1 cellular context compared by ENCODE assay signal in the genomic region with DNA sequence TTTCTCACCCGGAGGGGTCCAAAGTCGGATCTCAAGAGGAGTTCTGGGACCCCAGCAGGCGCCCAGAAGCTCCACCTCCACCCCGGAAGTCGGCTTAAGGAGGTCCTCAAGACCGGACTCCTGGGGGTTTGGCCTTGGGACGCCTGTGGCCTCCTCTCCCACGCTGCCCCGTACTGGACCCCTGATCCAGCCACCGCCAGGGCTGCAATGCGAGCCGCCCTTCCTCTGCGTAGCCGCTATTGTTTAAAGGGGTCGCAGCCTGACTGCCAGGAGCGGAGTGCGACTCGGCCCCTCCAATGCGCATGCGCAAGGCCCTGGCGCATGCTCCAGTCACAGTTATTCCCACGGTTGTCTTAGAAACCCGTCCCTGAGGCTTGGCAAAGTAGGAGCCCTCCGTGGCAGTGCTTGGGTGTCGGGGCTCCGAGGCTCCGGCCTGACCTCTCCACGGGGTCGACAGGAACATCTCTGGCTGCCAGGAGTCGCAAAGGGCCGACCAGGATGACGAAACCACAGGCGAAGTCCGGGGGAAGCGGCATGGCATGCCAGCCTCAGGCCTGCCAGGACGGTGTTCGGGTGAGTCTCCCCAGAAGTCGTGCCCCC.
A peak's percentile ranks its signal among the peaks of the same experiment; 100 is the strongest.
TF ChIP-seq lines count a peak whose summit lies in the region.

No MANE protein-coding gene starts in this region.

TF ChIP-seq in K562, 482 proteins besides CTCF, POLR2A, EP300 and RAD21 (continued from another document):
- TF ChIP-seq, protein P1, sequence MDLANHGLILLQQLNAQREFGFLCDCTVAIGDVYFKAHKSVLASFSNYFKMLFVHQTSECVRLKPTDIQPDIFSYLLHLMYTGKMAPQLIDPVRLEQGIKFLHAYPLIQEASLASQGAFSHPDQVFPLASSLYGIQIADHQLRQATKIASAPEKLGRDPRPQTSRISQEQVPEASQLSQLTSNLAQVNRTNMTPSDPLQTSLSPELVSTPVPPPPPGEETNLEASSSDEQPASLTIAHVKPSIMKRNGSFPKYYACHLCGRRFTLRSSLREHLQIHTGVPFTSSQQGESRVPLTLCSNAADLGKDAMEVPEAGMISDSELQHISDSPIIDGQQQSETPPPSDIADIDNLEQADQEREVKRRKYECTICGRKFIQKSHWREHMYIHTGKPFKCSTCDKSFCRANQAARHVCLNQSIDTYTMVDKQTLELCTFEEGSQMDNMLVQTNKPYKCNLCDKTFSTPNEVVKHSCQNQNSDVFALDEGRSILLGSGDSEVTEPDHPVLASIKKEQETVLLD (IDR thresholded peaks at IDR 0.05): peak; percentile 89
- TF ChIP-seq NFXL1 (CRISPR knock-in tag; IDR thresholded peaks at IDR 0.05) (no peak), POLR2B (IDR thresholded peaks at IDR 0.05; ENCODE audit: low read depth, partially characterized antibody) (peak; percentile 18), RBM39 (optimal IDR thresholded peaks at IDR 0.05; ENCODE audit: low read depth, low read length) (no peak), POLR2G (IDR thresholded peaks at IDR 0.05; ENCODE audit: low read depth, low read length) (0 out of 2 replicates have a peak, but pooled peaks have one; percentile 34), L3MBTL2 (IDR thresholded peaks at IDR 0.05) (peak; percentile 41; the same call in 1 of the 2 replicates), MEIS2 (IDR thresholded peaks at IDR 0.05; ENCODE audit: partially characterized antibody) (peak; percentile 63), POLR2H (tag; IDR thresholded peaks at IDR 0.05; ENCODE audit: low read depth) (no peak), NUFIP1 (IDR thresholded peaks at IDR 0.05; ENCODE audit: partially characterized antibody) (no peak), ZEB2 (IDR thresholded peaks at IDR 0.05) (no peak), STAG1 (CRISPR knock-in tag; IDR thresholded peaks at IDR 0.05; ENCODE audit: borderline replicate concordance) (no peak), ZNF695 (CRISPR knock-in tag; IDR thresholded peaks at IDR 0.05) (no peak), NRF1 (conservative IDR thresholded peaks at IDR 0.05 in 1 of 2, IDR thresholded peaks at IDR 0.05 in 1 of 2) (peak; percentile 92 to 93), CBX3 (IDR thresholded peaks at IDR 0.05; ENCODE audit: borderline replicate concordance in 1 of 2, low read length in 2 of 2) (no peak), RFX7 (CRISPR knock-in tag; IDR thresholded peaks at IDR 0.05) (no peak), ZNF785 (CRISPR knock-in tag; IDR thresholded peaks at IDR 0.05) (no peak)
- TF ChIP-seq, protein P2, sequence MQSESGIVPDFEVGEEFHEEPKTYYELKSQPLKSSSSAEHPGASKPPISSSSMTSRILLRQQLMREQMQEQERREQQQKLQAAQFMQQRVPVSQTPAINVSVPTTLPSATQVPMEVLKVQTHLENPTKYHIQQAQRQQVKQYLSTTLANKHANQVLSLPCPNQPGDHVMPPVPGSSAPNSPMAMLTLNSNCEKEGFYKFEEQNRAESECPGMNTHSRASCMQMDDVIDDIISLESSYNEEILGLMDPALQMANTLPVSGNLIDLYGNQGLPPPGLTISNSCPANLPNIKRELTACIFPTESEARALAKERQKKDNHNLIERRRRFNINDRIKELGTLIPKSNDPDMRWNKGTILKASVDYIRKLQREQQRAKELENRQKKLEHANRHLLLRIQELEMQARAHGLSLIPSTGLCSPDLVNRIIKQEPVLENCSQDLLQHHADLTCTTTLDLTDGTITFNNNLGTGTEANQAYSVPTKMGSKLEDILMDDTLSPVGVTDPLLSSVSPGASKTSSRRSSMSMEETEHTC (IDR thresholded peaks at IDR 0.05): no peak
- TF ChIP-seq, protein P3, sequence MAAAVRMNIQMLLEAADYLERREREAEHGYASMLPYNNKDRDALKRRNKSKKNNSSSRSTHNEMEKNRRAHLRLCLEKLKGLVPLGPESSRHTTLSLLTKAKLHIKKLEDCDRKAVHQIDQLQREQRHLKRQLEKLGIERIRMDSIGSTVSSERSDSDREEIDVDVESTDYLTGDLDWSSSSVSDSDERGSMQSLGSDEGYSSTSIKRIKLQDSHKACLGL (CRISPR knock-in tag; IDR thresholded peaks at IDR 0.05; ENCODE audit: borderline replicate concordance, poor library complexity, severe bottlenecking): no peak
- TF ChIP-seq, protein P4, sequence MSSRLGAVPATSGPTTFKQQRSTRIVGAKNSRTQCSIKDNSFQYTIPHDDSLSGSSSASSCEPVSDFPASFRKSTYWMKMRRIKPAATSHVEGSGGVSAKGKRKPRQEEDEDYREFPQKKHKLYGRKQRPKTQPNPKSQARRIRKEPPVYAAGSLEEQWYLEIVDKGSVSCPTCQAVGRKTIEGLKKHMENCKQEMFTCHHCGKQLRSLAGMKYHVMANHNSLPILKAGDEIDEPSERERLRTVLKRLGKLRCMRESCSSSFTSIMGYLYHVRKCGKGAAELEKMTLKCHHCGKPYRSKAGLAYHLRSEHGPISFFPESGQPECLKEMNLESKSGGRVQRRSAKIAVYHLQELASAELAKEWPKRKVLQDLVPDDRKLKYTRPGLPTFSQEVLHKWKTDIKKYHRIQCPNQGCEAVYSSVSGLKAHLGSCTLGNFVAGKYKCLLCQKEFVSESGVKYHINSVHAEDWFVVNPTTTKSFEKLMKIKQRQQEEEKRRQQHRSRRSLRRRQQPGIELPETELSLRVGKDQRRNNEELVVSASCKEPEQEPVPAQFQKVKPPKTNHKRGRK (tag; IDR thresholded peaks at IDR 0.05): no peak
- TF ChIP-seq, protein P5, sequence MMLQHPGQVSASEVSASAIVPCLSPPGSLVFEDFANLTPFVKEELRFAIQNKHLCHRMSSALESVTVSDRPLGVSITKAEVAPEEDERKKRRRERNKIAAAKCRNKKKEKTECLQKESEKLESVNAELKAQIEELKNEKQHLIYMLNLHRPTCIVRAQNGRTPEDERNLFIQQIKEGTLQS (IDR thresholded peaks at IDR 0.05): 0 out of 2 replicates have a peak, but pooled peaks have one; percentile 7
- TF ChIP-seq, protein P5 (CRISPR knock-in tag; conservative IDR thresholded peaks at IDR 0.05): no peak
